Comparison of ENCODE assay signal across 24 cellular contexts in genomic region chr13:46521486-46521885, GRCh38.
"Had no signal": no experiment of that assay in that cellular context is flagged by ENCODE, and none has a peak within 500 bp of the region (broad histone marks: within the 10 kb centered on the region; RNA-seq: fewer than 3 reads in every experiment).

No MANE protein-coding gene starts in this region.

- H3K4me2 ChIP-seq: neural progenitor cell had no signal

- H3K4me3 Mint-ChIP-seq: mesothelial cell of epicardium; naive B cell; natural killer cell; nephron progenitor cell; neural progenitor cell; stimulated activated effector memory CD8-positive, alpha-beta T cell treated with anti-CD3 and anti-CD28 coated beads, Interleukin-12 subunit alpha, Interleukin-12 subunit beta, amount 100 ng/mL, for 72 hours; stimulated activated naive CD8-positive, alpha-beta T cell treated with anti-CD3 and anti-CD28 coated beads, Interleukin-15, Interleukin-2, amounts not matched to agents 100 ng/mL and 50 ng/mL, for 24 hours; type B pancreatic cell had no signal

- FAIRE-seq: keratinocyte, small intestine had no signal

- H3K9me3 ChIP-seq: lower lobe of right lung, neutrophil, psoas muscle, uterus had no signal

- H3K9me3 Mint-ChIP-seq: mesothelial cell of epicardium; natural killer cell; stimulated activated effector memory CD8-positive, alpha-beta T cell treated with anti-CD3 and anti-CD28 coated beads, Interleukin-12 subunit alpha, Interleukin-12 subunit beta, amount 100 ng/mL, for 72 hours; stimulated activated naive CD8-positive, alpha-beta T cell treated with anti-CD3 and anti-CD28 coated beads, Interleukin-15, Interleukin-2, amounts not matched to agents 100 ng/mL and 50 ng/mL, for 24 hours; type B pancreatic cell had no signal

- H3K36me3 ChIP-seq: lower lobe of right lung, neural progenitor cell, neutrophil, spleen, tibial nerve, uterus had no signal

- H2AFZ ChIP-seq: neural progenitor cell, parathyroid adenoma had no signal

- H3K27me3 Mint-ChIP-seq: naive B cell had no signal

- H3K36me3 Mint-ChIP-seq: mesothelial cell of epicardium; naive B cell; natural killer cell; stimulated activated effector memory CD8-positive, alpha-beta T cell treated with anti-CD3 and anti-CD28 coated beads, Interleukin-12 subunit alpha, Interleukin-12 subunit beta, amount 100 ng/mL, for 72 hours; type B pancreatic cell had no signal

- H3K9ac ChIP-seq: neural progenitor cell, parathyroid adenoma had no signal

- ATAC-seq: lower lobe of right lung; natural killer cell; psoas muscle; sciatic nerve; stimulated activated effector memory CD8-positive, alpha-beta T cell treated with anti-CD3 and anti-CD28 coated beads, Interleukin-12 subunit alpha, Interleukin-12 subunit beta, amount 100 ng/mL, for 72 hours had no signal

- H3K79me2 ChIP-seq: parathyroid adenoma had no signal

- H3K27ac Mint-ChIP-seq: mesothelial cell of epicardium; naive B cell; natural killer cell; nephron progenitor cell; neural progenitor cell; stimulated activated effector memory CD8-positive, alpha-beta T cell treated with anti-CD3 and anti-CD28 coated beads, Interleukin-12 subunit alpha, Interleukin-12 subunit beta, amount 100 ng/mL, for 72 hours; stimulated activated naive CD8-positive, alpha-beta T cell treated with anti-CD3 and anti-CD28 coated beads, Interleukin-15, Interleukin-2, amounts not matched to agents 100 ng/mL and 50 ng/mL, for 24 hours; type B pancreatic cell had no signal

- H3K27ac ChIP-seq: lower lobe of right lung, neural progenitor cell, neutrophil, parathyroid adenoma, psoas muscle had no signal

- H3K4me3 ChIP-seq: lower lobe of right lung, neural progenitor cell, psoas muscle, spleen, tibial nerve, uterus had no signal

- H3K4me1 Mint-ChIP-seq: naive B cell; natural killer cell; stimulated activated effector memory CD8-positive, alpha-beta T cell treated with anti-CD3 and anti-CD28 coated beads, Interleukin-12 subunit alpha, Interleukin-12 subunit beta, amount 100 ng/mL, for 72 hours had no signal

- H3K4me1 ChIP-seq: psoas muscle, uterus had no signal

- DNase-seq: hippocampal formation; left cardiac atrium; lower lobe of right lung; mesendoderm; naive B cell; natural killer cell; nephron progenitor cell; occipital lobe; psoas muscle; small intestine; spleen; stimulated activated CD4-positive, alpha-beta T cell treated with anti-CD3 and anti-CD28 coated beads, Interleukin-4, amount 100 ng/mL, for 24 hours; stimulated activated naive CD4-positive, alpha-beta T cell; uterus had no signal

- H3K27me3 ChIP-seq: neural progenitor cell, neutrophil, spleen, tibial nerve, uterus had no signal
